1 cellular context compared by ENCODE assay signal in the genomic region with DNA sequence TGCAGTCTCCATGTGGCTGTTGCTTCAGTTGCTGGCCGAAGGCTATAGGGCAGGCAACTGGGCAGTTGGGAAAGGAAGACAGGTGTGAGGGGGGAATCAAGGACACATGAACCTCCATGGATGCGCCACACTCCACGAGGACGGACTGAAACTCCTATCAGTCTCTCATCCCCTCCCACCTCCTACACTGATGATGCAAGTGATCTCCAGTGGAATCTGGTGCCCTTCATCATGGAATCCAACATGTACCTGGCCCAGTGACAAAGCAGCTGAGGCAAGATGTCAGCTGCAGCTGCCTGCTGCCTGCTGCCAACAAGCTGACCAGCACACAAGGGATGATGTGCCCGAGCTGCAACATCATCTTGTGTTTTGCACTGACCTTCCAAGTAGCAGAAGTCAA.
TF ChIP-seq lines count a peak whose summit lies in the region.

No MANE protein-coding gene starts in this region.

TF ChIP-seq in A549, 52 proteins besides CTCF, POLR2A, EP300 and RAD21 (continued from another document):
- no peak for TF ChIP-seq HOXB5 (CRISPR knock-in tag; IDR thresholded peaks at IDR 0.05)
- no peak for TF ChIP-seq BHLHE40 (IDR thresholded peaks at IDR 0.05; ENCODE audit: low read depth, low read length)
- TF ChIP-seq, protein P1, sequence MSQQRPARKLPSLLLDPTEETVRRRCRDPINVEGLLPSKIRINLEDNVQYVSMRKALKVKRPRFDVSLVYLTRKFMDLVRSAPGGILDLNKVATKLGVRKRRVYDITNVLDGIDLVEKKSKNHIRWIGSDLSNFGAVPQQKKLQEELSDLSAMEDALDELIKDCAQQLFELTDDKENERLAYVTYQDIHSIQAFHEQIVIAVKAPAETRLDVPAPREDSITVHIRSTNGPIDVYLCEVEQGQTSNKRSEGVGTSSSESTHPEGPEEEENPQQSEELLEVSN (IDR thresholded peaks at IDR 0.05; ENCODE audit: borderline replicate concordance, low read depth) = no peak
- no peak for TF ChIP-seq JUN (IDR thresholded peaks at IDR 0.05)
- TF ChIP-seq ELK1 (IDR thresholded peaks at IDR 0.05; ENCODE audit: low read depth, low read length) = no peak
- TF ChIP-seq CEBPB (IDR thresholded peaks at IDR 0.05) = no peak
- TF ChIP-seq NPAS2 (CRISPR knock-in tag; IDR thresholded peaks at IDR 0.05; ENCODE audit: borderline replicate concordance) = no peak
- TF ChIP-seq ATOH8 (CRISPR knock-in tag; IDR thresholded peaks at IDR 0.05; ENCODE audit: low read depth) = no peak
- no peak for TF ChIP-seq BCL3 (IDR thresholded peaks at IDR 0.05)
TF ChIP-seq in A549: peak in this region for 0.
